22 cellular contexts compared by ENCODE assay signal in genomic region chr7:98816206-98816605, GRCh38. TPM values are rescaled to one million over a fixed set of nuclear protein-coding genes. Genes with fewer than 3 reads are reported as not detected.
"Had no signal": no experiment of that assay in that cellular context is flagged by ENCODE, and none has a peak within 500 bp of the region (broad histone marks: within the 10 kb centered on the region; RNA-seq: fewer than 3 reads in every experiment).

No MANE protein-coding gene starts in this region.

- H3K27me3 ChIP-seq: hepatocyte, neural progenitor cell, right lobe of liver, upper lobe of right lung had no signal

- H3K27ac ChIP-seq: hepatocyte, neural progenitor cell, right lobe of liver, upper lobe of right lung had no signal

- H3K36me3 ChIP-seq: neural progenitor cell, right lobe of liver, upper lobe of right lung had no signal

- H3K4me3 ChIP-seq: hepatocyte, neural progenitor cell, right lobe of liver, upper lobe of right lung had no signal

- H3K4me1 ChIP-seq: neural progenitor cell, right lobe of liver, upper lobe of right lung had no signal

- H3K9me3 ChIP-seq: right lobe of liver, upper lobe of right lung had no signal

- DNase-seq: activated CD4-positive, alpha-beta memory T cell treated with anti-CD3 and anti-CD28 coated beads for 36 hours; activated CD4-positive, alpha-beta T cell treated with anti-CD3 and anti-CD28 coated beads, Interleukin-2, amount 10 ng/mL, durations not matched to agents 24 days and 14 days; activated CD4-positive, CD25-positive, alpha-beta regulatory T cell treated with anti-CD3 and anti-CD28 coated beads, Interleukin-2, amount 50 U/mL, for 72 hours; activated CD8-positive, alpha-beta memory T cell treated with anti-CD3 and anti-CD28 coated beads, Interleukin-2, amount 50 U/mL, for 4 hours; activated gamma-delta T cell treated with Interleukin-2 at 50 U/mL for 16 hours; activated naive CD4-positive, alpha-beta T cell treated with anti-CD3 and anti-CD28 coated beads, Interleukin-2, amount 50 U/mL, for 16 hours; activated T-cell treated with anti-CD3 and anti-CD28 coated beads, Interleukin-2, amount 50 U/mL, for 24 hours; amniotic stem cell; effector CD8-positive, alpha-beta T cell; islet precursor cell; naive thymus-derived CD8-positive, alpha-beta T cell; occipital lobe; right lobe of liver; stimulated activated CD4-positive, alpha-beta T cell treated with anti-CD3 and anti-CD28 coated beads, Interleukin-4, amount 100 ng/mL, for 1 hour; T-helper 2 cell; upper lobe of right lung had no signal

- ATAC-seq: naive thymus-derived CD8-positive, alpha-beta T cell; right lobe of liver; upper lobe of right lung had no signal

RNA-seq across cellular contexts. Expression of gene TMEM130, which starts 53.6 kb away (rescaled TPM):
- total RNA-seq: activated CD4-positive, alpha-beta memory T cell treated with anti-CD3 and anti-CD28 coated beads for 36 hours; activated CD4-positive, alpha-beta T cell treated with anti-CD3 and anti-CD28 coated beads, Interleukin-2, amount 10 ng/mL, durations not matched to agents 24 days and 14 days; activated CD8-positive, alpha-beta memory T cell treated with anti-CD3 and anti-CD28 coated beads for 36 hours; bronchial epithelial cell; dermis microvascular lymphatic vessel endothelial cell; naive thymus-derived CD8-positive, alpha-beta T cell; right lobe of liver; subcutaneous adipose tissue had no signal
